Comparison of ENCODE assay signal across 1 cellular context in genomic region chr1:149937779-149938178, GRCh38.
TF ChIP-seq lines count a peak whose summit lies in the region.

No MANE protein-coding gene starts in this region.

TF ChIP-seq in HEK293, 187 proteins besides CTCF, POLR2A, EP300 and RAD21 (continued from another document):
- no peak for TF ChIP-seq ZSCAN18 (tag by site-specific recombination; IDR thresholded peaks at IDR 0.05)
- no peak for TF ChIP-seq ZNF19 (tag by site-specific recombination; IDR thresholded peaks at IDR 0.05; ENCODE audit: low read depth)
- TF ChIP-seq ZNF639 (tag by site-specific recombination; IDR thresholded peaks at IDR 0.05) = no peak
- TF ChIP-seq TCF7L2 (IDR thresholded peaks at IDR 0.05; ENCODE audit: borderline replicate concordance, low read depth, low read length) = no peak
- TF ChIP-seq ZNF501 (tag by site-specific recombination; IDR thresholded peaks at IDR 0.05) = no peak
- TF ChIP-seq PATZ1 (tag by site-specific recombination; IDR thresholded peaks at IDR 0.05) = 0 out of 2 replicates have a peak, but pooled peaks have one; percentile 35
- TF ChIP-seq ZNF610 (tag by site-specific recombination; IDR thresholded peaks at IDR 0.05; ENCODE audit: borderline replicate concordance) = no peak
